ENCODE assay signal across 17 cellular contexts in genomic region chr1:16178596-16179497, GRCh38. TPM values are rescaled to one million over a fixed set of nuclear protein-coding genes. Genes with fewer than 3 reads are reported as not detected.
DNase-seq lines count a peak whose midpoint lies in the region; ATAC-seq and TF ChIP-seq lines count a peak whose summit lies in the region.
"Had no signal": no experiment of that assay in that cellular context is flagged by ENCODE, and none has a peak within 500 bp of the region (broad histone marks: within the 10 kb centered on the region; RNA-seq: fewer than 3 reads in every experiment).

No MANE protein-coding gene starts in this region.

- no peaks in the 10 kb centered on the region for H3K9me3 ChIP-seq in Panc1 (ENCODE audit: control insufficient read depth, insufficient read depth, low read depth, low read length)
- H3K9me3 ChIP-seq in A673 (ENCODE audit: low read depth, low read length, poor library complexity, severe bottlenecking) = no peaks in the 10 kb centered on the region
- H3K9me3 ChIP-seq: heart right ventricle, tibial artery had no signal

- H3K4me3 Mint-ChIP-seq in neural crest cell = peak overlapping the region; percentile 14
- H3K4me3 Mint-ChIP-seq: activated CD4-positive, alpha-beta T cell treated with anti-CD3 and anti-CD28 coated beads for 36 hours; effector memory CD8-positive, alpha-beta T cell had no signal

- ATAC-seq in Panc1 = no peak
- ATAC-seq in GM18867 (IDR thresholded peaks at IDR 0.05; ENCODE audit: unreplicated experiment) = no peak
- ATAC-seq: activated CD4-positive, alpha-beta T cell treated with anti-CD3 and anti-CD28 coated beads for 36 hours; effector memory CD8-positive, alpha-beta T cell; heart right ventricle had no signal

- in situ Hi-C loops in Panc1 (cut with HindIII; ENCODE audit: low pct_unique_long_range_greater_than_20kb, low sequenced_read_pairs) = no loop called here

- H3K4me1 Mint-ChIP-seq in neural crest cell = peaks cover 42% of the 10 kb centered on the region
- H3K4me1 Mint-ChIP-seq: activated CD4-positive, alpha-beta T cell treated with anti-CD3 and anti-CD28 coated beads for 36 hours had no signal

- no peak for TF ChIP-seq CTCF in Panc1 (IDR thresholded peaks at IDR 0.05)
- no peak for TF ChIP-seq CTCF in fibroblast of villous mesenchyme (IDR thresholded peaks at IDR 0.05; ENCODE audit: insufficient read depth, low read depth, low read length)
- no peak for TF ChIP-seq CTCF in neural crest cell (conservative IDR thresholded peaks at IDR 0.05)
- TF ChIP-seq CTCF in A673 (conservative IDR thresholded peaks at IDR 0.05; ENCODE audit: low read depth, low read length) = no peak

- peak overlapping the region; percentile 39; the same call in 1 of the 2 replicates for H3K27ac ChIP-seq in ACC112 (ENCODE audit: low read depth, low read length)
- H3K27ac ChIP-seq in Panc1 (ENCODE audit: low read length) = peak overlapping the region; percentile 99
- H3K27ac ChIP-seq in A673 (ENCODE audit: low read depth, low read length, poor library complexity, severe bottlenecking) = no peak overlapping the region
- H3K27ac ChIP-seq: heart right ventricle had no signal

- no peaks in the 10 kb centered on the region for H3K27me3 Mint-ChIP-seq in neural crest cell (ENCODE audit: low read depth)
- H3K27me3 Mint-ChIP-seq: activated CD4-positive, alpha-beta T cell treated with anti-CD3 and anti-CD28 coated beads for 36 hours had no signal

- H3K9me3 Mint-ChIP-seq in neural crest cell = no peaks in the 10 kb centered on the region
- H3K9me3 Mint-ChIP-seq: effector memory CD8-positive, alpha-beta T cell had no signal

- H3K36me3 Mint-ChIP-seq in neural crest cell (ENCODE audit: low read depth) = no peaks in the 10 kb centered on the region

- H3K4me1 ChIP-seq in ACC112 (ENCODE audit: control insufficient read depth, insufficient read depth, low read length, unreplicated experiment) = peaks cover 72% of the 10 kb centered on the region
- peaks cover 100% of the 10 kb centered on the region for H3K4me1 ChIP-seq in Panc1 (ENCODE audit: control insufficient read depth, insufficient read depth, low read length)
- H3K4me1 ChIP-seq in A673 (ENCODE audit: insufficient read depth, low read length, poor library complexity, severe bottlenecking) = peaks cover 25% of the 10 kb centered on the region

- no peak for DNase-seq in Panc1 (ENCODE audit: low read depth, low spot score)
- DNase-seq in fibroblast of villous mesenchyme (ENCODE audit: low read depth) = peak; percentile 80
- DNase-seq in neural crest cell (ENCODE audit: low read depth, low spot score) = no peak
- DNase-seq in ureter (ENCODE audit: low spot score) = no peak
- no peak for DNase-seq in GM03348 (ENCODE audit: low spot score)
- no peak for DNase-seq in A673 (ENCODE audit: low spot score)
- DNase-seq: activated CD4-positive, alpha-beta T cell treated with anti-CD3 and anti-CD28 coated beads for 36 hours; aorta; DMS79 treated with DMSO at 0.1 percent for 48 hours; effector memory CD8-positive, alpha-beta T cell; heart right ventricle; Karpas-422; NCI-H2029; NCI-H774; tibial artery had no signal

- intact Hi-C loops in Panc1 (cut with micrococcal nuclease; ENCODE audit: unreplicated experiment) = no loop called here
- intact Hi-C loops in A673 (cut with micrococcal nuclease; ENCODE audit: unreplicated experiment) = no loop called here

- H3K27ac Mint-ChIP-seq in neural crest cell (ENCODE audit: unreplicated experiment) = no peak overlapping the region
- H3K27ac Mint-ChIP-seq: activated CD4-positive, alpha-beta T cell treated with anti-CD3 and anti-CD28 coated beads for 36 hours had no signal

- POLR2A ChIA-PET in Panc1 (lab: Charles Lee) (interaction anchor here (0.6 kb wide), 1 partner anchor 81 kb away, joined by 9 read pairs; no protein-coding TSS in a partner anchor), A673 (lab: Charles Lee; ENCODE audit: low non-redundant PET) (no interaction called here)

- H3K27me3 ChIP-seq in ACC112 (ENCODE audit: insufficient read depth, low read length) = no peaks in the 10 kb centered on the region
- H3K27me3 ChIP-seq in Panc1 (ENCODE audit: control insufficient read depth, insufficient read depth, low read length) = no peaks in the 10 kb centered on the region
- H3K27me3 ChIP-seq in A673 (replicated peaks; ENCODE audit: insufficient read depth, low read depth, low read length, poor library complexity) = no peaks in the 10 kb centered on the region
- H3K27me3 ChIP-seq: heart right ventricle, tibial artery had no signal

- H3K36me3 ChIP-seq in ACC112 (ENCODE audit: insufficient read depth, low read length) (no peaks in the 10 kb centered on the region), Panc1 (ENCODE audit: control insufficient read depth, insufficient read depth, low read length) (no peaks in the 10 kb centered on the region), A673 (ENCODE audit: insufficient read depth, low read length, poor library complexity, severe bottlenecking) (no peaks in the 10 kb centered on the region)
- H3K36me3 ChIP-seq: heart right ventricle, tibial artery had no signal

- CTCF ChIA-PET in Panc1 (lab: Charles Lee) (interaction anchor here (0.8 kb wide), 1 partner anchor 103 kb away, joined by 3 read pairs; no protein-coding TSS in a partner anchor), A673 (lab: Charles Lee) (no interaction called here)

- H3K79me2 ChIP-seq in ACC112 (ENCODE audit: control insufficient read depth, insufficient read depth, low read length, unreplicated experiment) = no peaks in the 10 kb centered on the region

- BruUV-seq in Panc1 (replicated peaks; lab: Mats Ljungman, UMichigan) (no TSS peak), A673 (replicated peaks; lab: Mats Ljungman, UMichigan) (no TSS peak)

- H3K4me3 ChIP-seq in ACC112 (ENCODE audit: low read depth, low read length) (no peak overlapping the region), Panc1 (ENCODE audit: low read depth in 2 of 2, low read length in 2 of 2) (no peak overlapping the region), fibroblast of villous mesenchyme (ENCODE audit: low read depth, low read length) (no peak overlapping the region), A673 (ENCODE audit: low read depth, low read length, poor library complexity, severe bottlenecking) (no peak overlapping the region)
- H3K4me3 ChIP-seq: heart right ventricle, tibial artery had no signal

- no peak overlapping the region for H2AFZ ChIP-seq in ACC112 (ENCODE audit: low read length, unreplicated experiment)

RNA-seq across cellular contexts. Expression of gene EPHA2, which starts 23.0 kb away (rescaled TPM):
- total RNA-seq in Panc1 (2021; ENCODE audit: unreplicated experiment) (263 TPM), fibroblast of villous mesenchyme (47.0 and 104 TPM in 2 replicates), neural crest cell (21.7 and 25.0 TPM in 2 replicates), ureter (58.9 TPM), A673 (2021) (70.5 and 91.6 TPM in 2 replicates)
- 254 TPM for polyA plus RNA-seq in Panc1 (2012; ENCODE audit: insufficient read length)

RNA-seq across cellular contexts. Expression of gene ARHGEF19, which starts 33.6 kb away (rescaled TPM):
- total RNA-seq in Panc1 (2021; ENCODE audit: unreplicated experiment) (21.6 TPM), fibroblast of villous mesenchyme (9.9 and 11.6 TPM in 2 replicates), neural crest cell (7.7 and 9.0 TPM in 2 replicates), ureter (24.8 TPM), A673 (2021) (5.2 and 5.8 TPM in 2 replicates)
- polyA plus RNA-seq in Panc1 (2012; ENCODE audit: insufficient read length) = 29.2 TPM

RNA-seq across cellular contexts. Expression of gene CPLANE2, which starts 58.1 kb away (rescaled TPM):
- total RNA-seq in Panc1 (2021; ENCODE audit: unreplicated experiment) (17.8 TPM), fibroblast of villous mesenchyme (13.0 and 15.1 TPM in 2 replicates), neural crest cell (11.4 and 11.8 TPM in 2 replicates), ureter (9.0 TPM), A673 (2021) (5.5 and 7.6 TPM in 2 replicates)
- 13.0 TPM for polyA plus RNA-seq in Panc1 (2012; ENCODE audit: insufficient read length)
